1 cellular context compared by ENCODE assay signal in the genomic region with DNA sequence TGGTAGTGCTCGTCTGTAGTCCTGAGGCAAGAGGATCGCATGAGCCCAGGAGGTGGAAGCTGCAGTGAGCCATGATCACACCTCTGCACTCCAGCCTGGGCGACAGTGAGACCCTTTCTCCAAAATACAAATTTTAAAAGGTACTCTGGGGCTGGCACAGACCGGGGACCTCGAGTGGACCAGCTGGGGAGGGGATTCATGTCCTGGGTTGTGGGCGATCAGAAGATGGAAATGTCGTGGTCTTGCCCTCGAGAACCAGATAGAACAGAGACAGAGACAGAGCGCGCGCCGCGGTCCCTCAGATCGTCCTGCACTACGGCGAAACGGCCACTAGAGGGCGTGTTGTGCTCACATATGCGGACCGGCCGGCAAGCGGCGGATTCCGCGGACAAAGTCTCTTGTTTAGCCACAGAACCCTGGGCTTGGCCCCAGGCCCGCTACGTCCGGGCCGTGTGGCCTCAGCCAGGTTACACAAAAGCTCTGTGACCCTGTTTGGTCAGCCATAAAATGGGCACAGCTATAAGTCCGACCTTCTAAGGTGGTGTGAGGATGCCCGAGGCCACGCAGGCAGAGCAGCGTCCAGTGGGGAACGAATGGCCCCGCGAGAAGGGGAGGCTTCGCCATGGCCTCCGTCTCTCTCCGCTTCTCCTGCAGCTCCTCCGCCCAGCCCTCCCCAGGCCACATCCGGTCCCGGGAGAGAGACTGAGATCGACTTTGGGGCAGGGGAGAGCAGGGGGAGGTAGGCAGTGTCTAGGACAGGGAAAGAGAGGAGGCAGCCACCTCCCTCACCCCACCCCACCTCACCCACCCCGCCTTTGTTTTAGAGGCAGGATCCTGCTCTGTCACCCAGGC.
TF ChIP-seq lines count a peak whose summit lies in the region.

No MANE protein-coding gene starts in this region.

TF ChIP-seq in HEK293, 187 proteins besides CTCF, POLR2A, EP300 and RAD21 (continued from another document):
- TF ChIP-seq, protein P1, sequence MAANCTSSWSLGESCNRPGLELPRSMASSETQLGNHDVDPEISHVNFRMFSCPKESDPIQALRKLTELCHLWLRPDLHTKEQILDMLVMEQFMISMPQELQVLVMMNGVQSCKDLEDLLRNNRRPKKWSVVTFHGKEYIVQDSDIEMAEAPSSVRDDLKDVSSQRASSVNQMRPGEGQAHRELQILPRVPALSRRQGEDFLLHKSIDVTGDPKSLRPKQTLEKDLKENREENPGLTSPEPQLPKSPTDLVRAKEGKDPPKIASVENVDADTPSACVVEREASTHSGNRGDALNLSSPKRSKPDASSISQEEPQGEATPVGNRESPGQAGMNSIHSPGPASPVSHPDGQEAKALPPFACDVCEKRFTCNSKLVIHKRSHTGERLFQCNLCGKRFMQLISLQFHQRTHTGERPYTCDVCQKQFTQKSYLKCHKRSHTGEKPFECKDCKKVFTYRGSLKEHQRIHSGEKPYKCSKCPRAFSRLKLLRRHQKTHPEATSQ (tag by site-specific recombination; IDR thresholded peaks at IDR 0.05), result 0 out of 2 replicates have a peak, but pooled peaks have one; percentile 42
- TF ChIP-seq, protein P2, sequence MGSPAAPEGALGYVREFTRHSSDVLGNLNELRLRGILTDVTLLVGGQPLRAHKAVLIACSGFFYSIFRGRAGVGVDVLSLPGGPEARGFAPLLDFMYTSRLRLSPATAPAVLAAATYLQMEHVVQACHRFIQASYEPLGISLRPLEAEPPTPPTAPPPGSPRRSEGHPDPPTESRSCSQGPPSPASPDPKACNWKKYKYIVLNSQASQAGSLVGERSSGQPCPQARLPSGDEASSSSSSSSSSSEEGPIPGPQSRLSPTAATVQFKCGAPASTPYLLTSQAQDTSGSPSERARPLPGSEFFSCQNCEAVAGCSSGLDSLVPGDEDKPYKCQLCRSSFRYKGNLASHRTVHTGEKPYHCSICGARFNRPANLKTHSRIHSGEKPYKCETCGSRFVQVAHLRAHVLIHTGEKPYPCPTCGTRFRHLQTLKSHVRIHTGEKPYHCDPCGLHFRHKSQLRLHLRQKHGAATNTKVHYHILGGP (tag by site-specific recombination; IDR thresholded peaks at IDR 0.05), result no peak
- TF ChIP-seq, protein P3, sequence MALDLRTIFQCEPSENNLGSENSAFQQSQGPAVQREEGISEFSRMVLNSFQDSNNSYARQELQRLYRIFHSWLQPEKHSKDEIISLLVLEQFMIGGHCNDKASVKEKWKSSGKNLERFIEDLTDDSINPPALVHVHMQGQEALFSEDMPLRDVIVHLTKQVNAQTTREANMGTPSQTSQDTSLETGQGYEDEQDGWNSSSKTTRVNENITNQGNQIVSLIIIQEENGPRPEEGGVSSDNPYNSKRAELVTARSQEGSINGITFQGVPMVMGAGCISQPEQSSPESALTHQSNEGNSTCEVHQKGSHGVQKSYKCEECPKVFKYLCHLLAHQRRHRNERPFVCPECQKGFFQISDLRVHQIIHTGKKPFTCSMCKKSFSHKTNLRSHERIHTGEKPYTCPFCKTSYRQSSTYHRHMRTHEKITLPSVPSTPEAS (tag by site-specific recombination; IDR thresholded peaks at IDR 0.05), result 0 out of 2 replicates have a peak, but pooled peaks have one; percentile 7
- TF ChIP-seq, protein P4, sequence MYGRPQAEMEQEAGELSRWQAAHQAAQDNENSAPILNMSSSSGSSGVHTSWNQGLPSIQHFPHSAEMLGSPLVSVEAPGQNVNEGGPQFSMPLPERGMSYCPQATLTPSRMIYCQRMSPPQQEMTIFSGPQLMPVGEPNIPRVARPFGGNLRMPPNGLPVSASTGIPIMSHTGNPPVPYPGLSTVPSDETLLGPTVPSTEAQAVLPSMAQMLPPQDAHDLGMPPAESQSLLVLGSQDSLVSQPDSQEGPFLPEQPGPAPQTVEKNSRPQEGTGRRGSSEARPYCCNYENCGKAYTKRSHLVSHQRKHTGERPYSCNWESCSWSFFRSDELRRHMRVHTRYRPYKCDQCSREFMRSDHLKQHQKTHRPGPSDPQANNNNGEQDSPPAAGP (tag by site-specific recombination; IDR thresholded peaks at IDR 0.05), result 0 out of 2 replicates have a peak, but pooled peaks have one; percentile 69
- TF ChIP-seq ZBTB1 (tag by site-specific recombination; IDR thresholded peaks at IDR 0.05) (no peak), ZFP3 (tag by site-specific recombination; IDR thresholded peaks at IDR 0.05; ENCODE audit: low read depth) (peak; percentile 82), TCF7L2 (IDR thresholded peaks at IDR 0.05; ENCODE audit: borderline replicate concordance, low read depth, low read length) (peak; percentile 62; the same call in 1 of the 2 replicates), WT1 (tag by site-specific recombination; IDR thresholded peaks at IDR 0.05) (no peak), KLF1 (tag by site-specific recombination; IDR thresholded peaks at IDR 0.05) (peak; percentile 53; the same call in 1 of the 2 replicates), ZNF837 (tag by site-specific recombination; IDR thresholded peaks at IDR 0.05) (no peak), ZNF366 (tag by site-specific recombination; conservative IDR thresholded peaks at IDR 0.05) (peak; percentile 47; the same call in 1 of the 2 replicates), ZNF561 (tag by site-specific recombination; IDR thresholded peaks at IDR 0.05; ENCODE audit: borderline replicate concordance) (peak; percentile 39; the same call in 1 of the 2 replicates), ZNF155 (tag by site-specific recombination; IDR thresholded peaks at IDR 0.05) (no peak), KLF7 (tag by site-specific recombination; IDR thresholded peaks at IDR 0.05; ENCODE audit: borderline replicate concordance) (no peak), ZNF211 (tag by site-specific recombination; IDR thresholded peaks at IDR 0.05; ENCODE audit: low read depth) (no peak), ZNF600 (tag by site-specific recombination; IDR thresholded peaks at IDR 0.05) (peak; percentile 74), ZNF324 (tag by site-specific recombination; IDR thresholded peaks at IDR 0.05) (peak; percentile 69; the same call in 1 of the 2 replicates), YY1 (tag by site-specific recombination; IDR thresholded peaks at IDR 0.05) (peak; percentile 62), ZEB2 (tag by site-specific recombination; IDR thresholded peaks at IDR 0.05) (peak; percentile 84), ZNF433 (tag by site-specific recombination; IDR thresholded peaks at IDR 0.05; ENCODE audit: low read depth) (no peak), ZNF394 (tag by site-specific recombination; IDR thresholded peaks at IDR 0.05; ENCODE audit: borderline replicate concordance) (peak; percentile 99), ZNF23 (tag by site-specific recombination; IDR thresholded peaks at IDR 0.05; ENCODE audit: borderline replicate concordance) (no peak), YY2 (tag by site-specific recombination; IDR thresholded peaks at IDR 0.05) (peak; percentile 71), ZNF341 (tag by site-specific recombination; IDR thresholded peaks at IDR 0.05; ENCODE audit: low read depth) (no peak), ZFHX2 (tag by site-specific recombination; conservative IDR thresholded peaks at IDR 0.05) (no peak), ZNF174 (tag by site-specific recombination; IDR thresholded peaks at IDR 0.05) (no peak), BCL11A (tag by site-specific recombination; IDR thresholded peaks at IDR 0.05; ENCODE audit: low read depth) (0 out of 2 replicates have a peak, but pooled peaks have one; percentile 69), ZNF19 (tag by site-specific recombination; IDR thresholded peaks at IDR 0.05; ENCODE audit: low read depth) (no peak)
- TF ChIP-seq, protein P5, sequence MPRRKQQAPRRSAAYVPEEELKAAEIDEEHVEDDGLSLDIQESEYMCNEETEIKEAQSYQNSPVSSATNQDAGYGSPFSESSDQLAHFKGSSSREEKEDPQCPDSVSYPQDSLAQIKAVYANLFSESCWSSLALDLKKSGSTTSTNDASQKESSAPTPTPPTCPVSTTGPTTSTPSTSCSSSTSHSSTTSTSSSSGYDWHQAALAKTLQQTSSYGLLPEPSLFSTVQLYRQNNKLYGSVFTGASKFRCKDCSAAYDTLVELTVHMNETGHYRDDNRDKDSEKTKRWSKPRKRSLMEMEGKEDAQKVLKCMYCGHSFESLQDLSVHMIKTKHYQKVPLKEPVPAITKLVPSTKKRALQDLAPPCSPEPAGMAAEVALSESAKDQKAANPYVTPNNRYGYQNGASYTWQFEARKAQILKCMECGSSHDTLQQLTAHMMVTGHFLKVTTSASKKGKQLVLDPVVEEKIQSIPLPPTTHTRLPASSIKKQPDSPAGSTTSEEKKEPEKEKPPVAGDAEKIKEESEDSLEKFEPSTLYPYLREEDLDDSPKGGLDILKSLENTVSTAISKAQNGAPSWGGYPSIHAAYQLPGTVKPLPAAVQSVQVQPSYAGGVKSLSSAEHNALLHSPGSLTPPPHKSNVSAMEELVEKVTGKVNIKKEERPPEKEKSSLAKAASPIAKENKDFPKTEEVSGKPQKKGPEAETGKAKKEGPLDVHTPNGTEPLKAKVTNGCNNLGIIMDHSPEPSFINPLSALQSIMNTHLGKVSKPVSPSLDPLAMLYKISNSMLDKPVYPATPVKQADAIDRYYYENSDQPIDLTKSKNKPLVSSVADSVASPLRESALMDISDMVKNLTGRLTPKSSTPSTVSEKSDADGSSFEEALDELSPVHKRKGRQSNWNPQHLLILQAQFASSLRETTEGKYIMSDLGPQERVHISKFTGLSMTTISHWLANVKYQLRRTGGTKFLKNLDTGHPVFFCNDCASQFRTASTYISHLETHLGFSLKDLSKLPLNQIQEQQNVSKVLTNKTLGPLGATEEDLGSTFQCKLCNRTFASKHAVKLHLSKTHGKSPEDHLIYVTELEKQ (tag by site-specific recombination; IDR thresholded peaks at IDR 0.05; ENCODE audit: borderline replicate concordance), result no peak
- TF ChIP-seq, protein P6, sequence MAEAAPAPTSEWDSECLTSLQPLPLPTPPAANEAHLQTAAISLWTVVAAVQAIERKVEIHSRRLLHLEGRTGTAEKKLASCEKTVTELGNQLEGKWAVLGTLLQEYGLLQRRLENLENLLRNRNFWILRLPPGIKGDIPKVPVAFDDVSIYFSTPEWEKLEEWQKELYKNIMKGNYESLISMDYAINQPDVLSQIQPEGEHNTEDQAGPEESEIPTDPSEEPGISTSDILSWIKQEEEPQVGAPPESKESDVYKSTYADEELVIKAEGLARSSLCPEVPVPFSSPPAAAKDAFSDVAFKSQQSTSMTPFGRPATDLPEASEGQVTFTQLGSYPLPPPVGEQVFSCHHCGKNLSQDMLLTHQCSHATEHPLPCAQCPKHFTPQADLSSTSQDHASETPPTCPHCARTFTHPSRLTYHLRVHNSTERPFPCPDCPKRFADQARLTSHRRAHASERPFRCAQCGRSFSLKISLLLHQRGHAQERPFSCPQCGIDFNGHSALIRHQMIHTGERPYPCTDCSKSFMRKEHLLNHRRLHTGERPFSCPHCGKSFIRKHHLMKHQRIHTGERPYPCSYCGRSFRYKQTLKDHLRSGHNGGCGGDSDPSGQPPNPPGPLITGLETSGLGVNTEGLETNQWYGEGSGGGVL (tag by site-specific recombination; IDR thresholded peaks at IDR 0.05), result peak; percentile 97
- TF ChIP-seq, protein P7, sequence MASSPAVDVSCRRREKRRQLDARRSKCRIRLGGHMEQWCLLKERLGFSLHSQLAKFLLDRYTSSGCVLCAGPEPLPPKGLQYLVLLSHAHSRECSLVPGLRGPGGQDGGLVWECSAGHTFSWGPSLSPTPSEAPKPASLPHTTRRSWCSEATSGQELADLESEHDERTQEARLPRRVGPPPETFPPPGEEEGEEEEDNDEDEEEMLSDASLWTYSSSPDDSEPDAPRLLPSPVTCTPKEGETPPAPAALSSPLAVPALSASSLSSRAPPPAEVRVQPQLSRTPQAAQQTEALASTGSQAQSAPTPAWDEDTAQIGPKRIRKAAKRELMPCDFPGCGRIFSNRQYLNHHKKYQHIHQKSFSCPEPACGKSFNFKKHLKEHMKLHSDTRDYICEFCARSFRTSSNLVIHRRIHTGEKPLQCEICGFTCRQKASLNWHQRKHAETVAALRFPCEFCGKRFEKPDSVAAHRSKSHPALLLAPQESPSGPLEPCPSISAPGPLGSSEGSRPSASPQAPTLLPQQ (tag by site-specific recombination; IDR thresholded peaks at IDR 0.05), result peak; percentile 56
- TF ChIP-seq, protein P8, sequence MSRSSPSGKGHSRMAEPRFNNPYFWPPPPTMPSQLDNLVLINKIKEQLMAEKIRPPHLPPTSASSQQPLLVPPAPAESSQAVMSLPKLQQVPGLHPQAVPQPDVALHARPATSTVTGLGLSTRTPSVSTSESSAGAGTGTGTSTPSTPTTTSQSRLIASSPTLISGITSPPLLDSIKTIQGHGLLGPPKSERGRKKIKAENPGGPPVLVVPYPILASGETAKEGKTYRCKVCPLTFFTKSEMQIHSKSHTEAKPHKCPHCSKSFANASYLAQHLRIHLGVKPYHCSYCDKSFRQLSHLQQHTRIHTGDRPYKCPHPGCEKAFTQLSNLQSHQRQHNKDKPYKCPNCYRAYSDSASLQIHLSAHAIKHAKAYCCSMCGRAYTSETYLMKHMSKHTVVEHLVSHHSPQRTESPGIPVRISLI (tag by site-specific recombination; IDR thresholded peaks at IDR 0.05), result no peak
- TF ChIP-seq, protein P9, sequence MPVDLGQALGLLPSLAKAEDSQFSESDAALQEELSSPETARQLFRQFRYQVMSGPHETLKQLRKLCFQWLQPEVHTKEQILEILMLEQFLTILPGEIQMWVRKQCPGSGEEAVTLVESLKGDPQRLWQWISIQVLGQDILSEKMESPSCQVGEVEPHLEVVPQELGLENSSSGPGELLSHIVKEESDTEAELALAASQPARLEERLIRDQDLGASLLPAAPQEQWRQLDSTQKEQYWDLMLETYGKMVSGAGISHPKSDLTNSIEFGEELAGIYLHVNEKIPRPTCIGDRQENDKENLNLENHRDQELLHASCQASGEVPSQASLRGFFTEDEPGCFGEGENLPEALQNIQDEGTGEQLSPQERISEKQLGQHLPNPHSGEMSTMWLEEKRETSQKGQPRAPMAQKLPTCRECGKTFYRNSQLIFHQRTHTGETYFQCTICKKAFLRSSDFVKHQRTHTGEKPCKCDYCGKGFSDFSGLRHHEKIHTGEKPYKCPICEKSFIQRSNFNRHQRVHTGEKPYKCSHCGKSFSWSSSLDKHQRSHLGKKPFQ (tag by site-specific recombination; IDR thresholded peaks at IDR 0.05), result peak; percentile 24; the same call in 1 of the 2 replicates
